Comparison of ENCODE assay signal across 1 cellular context in genomic region chr15:58870451-58870850, GRCh38.
TF ChIP-seq lines count a peak whose summit lies in the region.

No MANE protein-coding gene starts in this region.

TF ChIP-seq in IMR-90, 13 proteins besides CTCF, POLR2A, EP300 and RAD21:
- peak; percentile 93 for TF ChIP-seq CEBPB (IDR thresholded peaks at IDR 0.05; ENCODE audit: low read depth, low read length)
- TF ChIP-seq FOS (IDR thresholded peaks at IDR 0.05; ENCODE audit: low read depth, low read length): no peak
